9 cellular contexts compared by ENCODE assay signal in genomic region chr5:154758977-154759376, GRCh38. TPM values are rescaled to one million over a fixed set of nuclear protein-coding genes. Genes with fewer than 3 reads are reported as not detected.
DNase-seq lines count a peak whose midpoint lies in the region; ATAC-seq, FAIRE-seq and TF ChIP-seq lines count a peak whose summit lies in the region.
"Had no signal": no experiment of that assay in that cellular context is flagged by ENCODE, and none has a peak within 500 bp of the region (broad histone marks: within the 10 kb centered on the region; RNA-seq: fewer than 3 reads in every experiment).

No MANE protein-coding gene starts in this region.

- peak overlapping the region; percentile 84 for H3K4ac ChIP-seq in trophoblast cell (ENCODE audit: low read depth, low read length)

- peaks cover 29% of the 10 kb centered on the region for H3K4me1 Mint-ChIP-seq in endothelial cell (ENCODE audit: unreplicated experiment)

- H3K18ac ChIP-seq in trophoblast cell (ENCODE audit: low read length) = no peak overlapping the region

- DNase-seq in GM12891 (ENCODE audit: insufficient read length, low spot score) (no peak), endothelial cell (ENCODE audit: low spot score) (no peak), trophoblast cell (peak in 1 of 2 donors; percentile 50), NCI-H446 (lab: John Stamatoyannopoulos, UW) (no peak), NCI-H510A treated with DMSO at 0.1 percent for 48 hours (lab: John Stamatoyannopoulos, UW) (no peak)
- DNase-seq: hippocampal formation, NCI-H510A had no signal

- no peak for TF ChIP-seq POLR2A in GM12891 (IDR thresholded peaks at IDR 0.05; ENCODE audit: low read depth, low read length)

- peaks cover 14% of the 10 kb centered on the region for H3K27me3 Mint-ChIP-seq in endothelial cell (ENCODE audit: unreplicated experiment)

- WGBS in trophoblast cell (ENCODE audit: extremely low coverage, insufficient coverage, insufficient read length) = no CpG with 5 or more reads among the region's 3 CpGs

- no peak overlapping the region for H3K23ac ChIP-seq in trophoblast cell (ENCODE audit: low read length)

- H3K4me2 ChIP-seq in OCI-LY3 (ENCODE audit: low read length) (peak overlapping the region; percentile 95), trophoblast cell (ENCODE audit: low read length) (no peak overlapping the region)

- peaks cover 43% of the 10 kb centered on the region for H3K4me1 ChIP-seq in OCI-LY3 (ENCODE audit: low read length)
- peaks cover 0 to 21% of the 10 kb centered on the region in 2 experiments for H3K4me1 ChIP-seq in trophoblast cell (ENCODE audit: control insufficient read depth in 1 of 2, insufficient read depth in 2 of 2, low read length in 2 of 2)

- no peak overlapping the region for H4K12ac ChIP-seq in trophoblast cell (ENCODE audit: low read depth, low read length)

- H4K20me1 ChIP-seq in OCI-LY3 (ENCODE audit: insufficient read depth, low read length) = peaks cover 68% of the 10 kb centered on the region

- no peak for ATAC-seq in GM21526 (IDR thresholded peaks at IDR 0.05; ENCODE audit: low FRiP score, unreplicated experiment)

- FAIRE-seq in GM12891 (lab: Jason Lieb, UNC) = peak; percentile 13

- H3K27ac ChIP-seq in OCI-LY3 (ENCODE audit: low read length) (no peak overlapping the region), trophoblast cell (ENCODE audit: low read depth, low read length) (no peak overlapping the region)

- no peak overlapping the region for H3K14ac ChIP-seq in trophoblast cell (ENCODE audit: low read length)

- no peak overlapping the region for H2BK120ac ChIP-seq in trophoblast cell (ENCODE audit: insufficient read depth, low read length, poor library complexity)

- H3K9me3 Mint-ChIP-seq in endothelial cell (ENCODE audit: unreplicated experiment) = no peaks in the 10 kb centered on the region

- H4K91ac ChIP-seq in trophoblast cell (ENCODE audit: low read depth, low read length) = no peak overlapping the region

- H2BK12ac ChIP-seq in trophoblast cell (ENCODE audit: low read length) = no peak overlapping the region

- H2AFZ ChIP-seq in OCI-LY3 (ENCODE audit: low read depth, low read length) = no peak overlapping the region
- H2AFZ ChIP-seq in trophoblast cell (ENCODE audit: insufficient read depth, low read length, poor library complexity) = no peak overlapping the region

- H3K9ac ChIP-seq in OCI-LY3 (ENCODE audit: low read length) = peak overlapping the region; percentile 56
- H3K9ac ChIP-seq in trophoblast cell (ENCODE audit: low read length) = no peak overlapping the region

- H3K79me2 ChIP-seq in OCI-LY3 (ENCODE audit: low read length) = peaks cover 95% of the 10 kb centered on the region
- peaks cover 45% of the 10 kb centered on the region for H3K79me2 ChIP-seq in trophoblast cell (ENCODE audit: control insufficient read depth, insufficient read depth, low read length, poor library complexity)

- H3K27me3 ChIP-seq in OCI-LY3 (ENCODE audit: low read depth, low read length) (no peaks in the 10 kb centered on the region), trophoblast cell (ENCODE audit: insufficient read depth, low read length) (no peaks in the 10 kb centered on the region)

- H3K36me3 ChIP-seq in OCI-LY3 (replicated peaks; ENCODE audit: low read depth, low read length) (peaks cover 5% of the 10 kb centered on the region), trophoblast cell (ENCODE audit: control insufficient read depth in 1 of 2, insufficient read depth in 2 of 2, low read length in 2 of 2) (no peaks in the 10 kb centered on the region)

- H3K79me1 ChIP-seq in trophoblast cell (ENCODE audit: low read length) = peaks cover 23% of the 10 kb centered on the region

- H3K9me3 ChIP-seq in OCI-LY3 (ENCODE audit: insufficient read depth, low read length) (no peaks in the 10 kb centered on the region), trophoblast cell (ENCODE audit: insufficient read depth, low read depth, low read length) (no peaks in the 10 kb centered on the region)

- H3K4me3 Mint-ChIP-seq in endothelial cell (ENCODE audit: unreplicated experiment) = peak overlapping the region; percentile 29

- no peak overlapping the region for H2AK5ac ChIP-seq in trophoblast cell (ENCODE audit: low read length)

- H3K4me3 ChIP-seq in OCI-LY3 (ENCODE audit: low read length) (peak overlapping the region; percentile 78), trophoblast cell (ENCODE audit: low read depth, low read length) (no peak overlapping the region)

- no peak overlapping the region for H2BK5ac ChIP-seq in trophoblast cell (ENCODE audit: low read depth, low read length, poor library complexity)

- no peak for TF ChIP-seq CTCF in OCI-LY3 (IDR thresholded peaks at IDR 0.05; ENCODE audit: low read depth, low read length)
- no peak for TF ChIP-seq CTCF in endothelial cell (IDR thresholded peaks at IDR 0.05; ENCODE audit: unreplicated experiment)

- no peak overlapping the region for H3K27ac Mint-ChIP-seq in endothelial cell (ENCODE audit: unreplicated experiment)

- H4K8ac ChIP-seq in trophoblast cell (ENCODE audit: low read depth, low read length) = no peak overlapping the region

- H3K36me3 Mint-ChIP-seq in endothelial cell (ENCODE audit: low read depth, unreplicated experiment) = peaks cover 4% of the 10 kb centered on the region

TF ChIP-seq in GM12891, 5 proteins besides CTCF, POLR2A, EP300 and RAD21:
- no peak for TF ChIP-seq SPI1 (IDR thresholded peaks at IDR 0.05; ENCODE audit: low read depth, low read length)
- TF ChIP-seq PAX5 (IDR thresholded peaks at IDR 0.05; ENCODE audit: insufficient read depth, low read length, severe bottlenecking) = no peak
- TF ChIP-seq POU2F2 (IDR thresholded peaks at IDR 0.05; ENCODE audit: low read depth, low read length) = no peak
- TF ChIP-seq POLR2AphosphoS5 (IDR thresholded peaks at IDR 0.05; ENCODE audit: low read depth, low read length) = no peak
- no peak for TF ChIP-seq TAF1 (IDR thresholded peaks at IDR 0.05; ENCODE audit: low read depth, low read length)

RNA-seq across cellular contexts. Expression of gene LARP1, which starts 3.8 kb away (rescaled TPM):
- polyA plus RNA-seq in GM12891 (2012; ENCODE audit: low read depth, missing spikeins) = 43.5 TPM
- 198 TPM for total RNA-seq in endothelial cell (ENCODE audit: unreplicated experiment)
- 106 and 113 TPM in 2 replicates for polyA plus RNA-seq in trophoblast cell (2013)
